ENCODE assay signal across 12 cellular contexts in genomic region chr1:52727956-52728656, GRCh38. TPM values are rescaled to one million over a fixed set of nuclear protein-coding genes. Genes with fewer than 3 reads are reported as not detected.
DNase-seq lines count a peak whose midpoint lies in the region; ATAC-seq, FAIRE-seq and TF ChIP-seq lines count a peak whose summit lies in the region.
"Had no signal": no experiment of that assay in that cellular context is flagged by ENCODE, and none has a peak within 500 bp of the region (broad histone marks: within the 10 kb centered on the region; RNA-seq: fewer than 3 reads in every experiment).

No MANE protein-coding gene starts in this region.

- H3K27ac Mint-ChIP-seq in CD4-positive, alpha-beta T cell, result peak overlapping the region; percentile 1
- peak overlapping the region in 2 of 3 donors; percentile 11 to 41 for H3K27ac Mint-ChIP-seq in IgD-negative memory B cell
- no peak overlapping the region for H3K27ac Mint-ChIP-seq in endodermal cell
- no peak overlapping the region for H3K27ac Mint-ChIP-seq in neural crest cell (ENCODE audit: unreplicated experiment)

- peaks cover 53% of the 10 kb centered on the region for H3K4me1 Mint-ChIP-seq in CD4-positive, alpha-beta T cell (ENCODE audit: low read depth)
- H3K4me1 Mint-ChIP-seq in IgD-negative memory B cell (peaks cover 8 to 33% (median 23%) of the 10 kb centered on the region in 3 donors), endodermal cell (peaks cover 5% of the 10 kb centered on the region), neural crest cell (peaks cover 38% of the 10 kb centered on the region)

- no peaks in the 10 kb centered on the region for H3K4me1 ChIP-seq in endodermal cell (ENCODE audit: control insufficient read depth, insufficient read depth, low read length)

- 90 to 91% methylated on average over 4 to 5 of the region's 6 CpGs for WGBS in endodermal cell (ENCODE audit: insufficient coverage in 1 of 2, insufficient read length in 1 of 2), 2 experiments

- H3K27me3 Mint-ChIP-seq in CD4-positive, alpha-beta T cell, result no peaks in the 10 kb centered on the region
- H3K27me3 Mint-ChIP-seq in IgD-negative memory B cell (peaks cover 5% of the 10 kb centered on the region), endodermal cell (ENCODE audit: insufficient read depth) (no peaks in the 10 kb centered on the region), neural crest cell (ENCODE audit: low read depth) (no peaks in the 10 kb centered on the region)

- no peak for TF ChIP-seq POLR2A in H54 (IDR thresholded peaks at IDR 0.05; ENCODE audit: low read depth, low read length)

- no peak for FAIRE-seq in H54 (lab: Jason Lieb, UNC)

- no peaks in the 10 kb centered on the region for H3K9me3 ChIP-seq in CD4-positive, alpha-beta T cell (ENCODE audit: control insufficient read depth, low read length)
- H3K9me3 ChIP-seq in endodermal cell (ENCODE audit: control insufficient read depth, low read length), result no peaks in the 10 kb centered on the region
- H3K9me3 ChIP-seq: sigmoid colon had no signal

- no peak for DNase-seq in CD4-positive, alpha-beta T cell
- no peak for DNase-seq in endodermal cell
- DNase-seq in neural crest cell (ENCODE audit: low read depth, low spot score), result no peak
- no peak for DNase-seq in GM13977 (ENCODE audit: low spot score)
- no peak for DNase-seq in H54 (ENCODE audit: insufficient read length, low spot score)
- no peak for DNase-seq in stimulated activated CD4-positive, alpha-beta T cell treated with anti-CD3 and anti-CD28 coated beads, Interleukin-12 subunit alpha, Interleukin-12 subunit beta, amount 100 ng/mL, for 4 hours
- DNase-seq in left colon, result no peak
- DNase-seq: DMS79 treated with DMSO at 0.1 percent for 48 hours, NCI-H2107, sigmoid colon had no signal

- H3K9ac ChIP-seq in endodermal cell (ENCODE audit: extremely low read depth, low read length, poor library complexity, severe bottlenecking), result no peak overlapping the region

- POLR2A ChIA-PET in CD4-positive, alpha-beta T cell (lab: Charles Lee), result interaction anchor here (2.1 to 4.4 kb wide), 2 partner anchors 25 kb away, joined by 8 to 36 read pairs; no protein-coding TSS in a partner anchor

- peaks cover 6% of the 10 kb centered on the region for H3K36me3 ChIP-seq in endodermal cell (ENCODE audit: control insufficient read depth, insufficient read depth, low read length)

- no peaks in the 10 kb centered on the region for H3K9me3 Mint-ChIP-seq in CD4-positive, alpha-beta T cell
- H3K9me3 Mint-ChIP-seq in IgD-negative memory B cell (no peaks in the 10 kb centered on the region), endodermal cell (no peaks in the 10 kb centered on the region), neural crest cell (no peaks in the 10 kb centered on the region)
- H3K9me3 Mint-ChIP-seq: dendritic cell treated with granulocyte-macrophage colony-stimulating factor and Interleukin-4, amounts not matched to agents 40 ng/mL and 50 ng/mL, for 4 days had no signal

- TF ChIP-seq CTCF in CD4-positive, alpha-beta T cell (IDR thresholded peaks at IDR 0.05), result no peak
- TF ChIP-seq CTCF in endodermal cell (conservative IDR thresholded peaks at IDR 0.05), result no peak
- no peak for TF ChIP-seq CTCF in neural crest cell (conservative IDR thresholded peaks at IDR 0.05)
- no peak for TF ChIP-seq CTCF in GM13977 (IDR thresholded peaks at IDR 0.05; ENCODE audit: extremely low read depth, insufficient read depth, missing control alignments)

- H3K27ac ChIP-seq in CD4-positive, alpha-beta T cell (ENCODE audit: low read depth, low read length), result no peak overlapping the region
- H3K27ac ChIP-seq in endodermal cell (ENCODE audit: low read depth, low read length), result no peak overlapping the region

- in situ Hi-C loops in GM13977 (cut with MboI; ENCODE audit: low pct_unique_long_range_greater_than_20kb, low sequenced_read_pairs, unreplicated experiment), result no loop called here

- H3K4me3 ChIP-seq in endodermal cell (ENCODE audit: low read length), result peak overlapping the region; percentile 95

- peak overlapping the region; percentile 94 for H3K4me3 Mint-ChIP-seq in CD4-positive, alpha-beta T cell
- H3K4me3 Mint-ChIP-seq in IgD-negative memory B cell, result peak overlapping the region in 3 of 4 donors; percentile 52 to 91 (median 73)
- peak overlapping the region; percentile 83 for H3K4me3 Mint-ChIP-seq in endodermal cell
- H3K4me3 Mint-ChIP-seq in neural crest cell, result peak overlapping the region; percentile 90

- peaks cover 16% of the 10 kb centered on the region for H3K36me3 Mint-ChIP-seq in CD4-positive, alpha-beta T cell (ENCODE audit: low read depth)
- H3K36me3 Mint-ChIP-seq in IgD-negative memory B cell (peaks cover 4% of the 10 kb centered on the region), endodermal cell (ENCODE audit: low read depth) (peaks cover 5% of the 10 kb centered on the region), neural crest cell (ENCODE audit: low read depth) (no peaks in the 10 kb centered on the region)

- intact Hi-C loops in CD4-positive, alpha-beta T cell (cut with DNase I, micrococcal nuclease), result loop anchor here in 1 of 2 experiments (2.0 to 10.0 kb wide), 4 partner anchors 287 to 851 kb away; partner anchors contain the start of genes BTF3L4, NRDC and TXNDC12
- intact Hi-C loops in left colon (cut with DNase I, micrococcal nuclease), result no loop called here

- CTCF ChIA-PET in CD4-positive, alpha-beta T cell (lab: Charles Lee), result interaction anchor here (0.7 to 1.9 kb wide), 3 partner anchors 12 to 42 kb away, joined by 3 to 6 read pairs (median 3); no protein-coding TSS in a partner anchor

- no peaks in the 10 kb centered on the region for H3K27me3 ChIP-seq in CD4-positive, alpha-beta T cell (ENCODE audit: control insufficient read depth, insufficient read depth, low read length)
- no peaks in the 10 kb centered on the region for H3K27me3 ChIP-seq in endodermal cell (ENCODE audit: control insufficient read depth, insufficient read depth, low read length, poor library complexity, severe bottlenecking)
- H3K27me3 ChIP-seq: sigmoid colon had no signal

- no peak for ATAC-seq in CD4-positive, alpha-beta T cell (ENCODE audit: poor library complexity)
- no peak for ATAC-seq in left colon

RNA-seq across cellular contexts. Expression of gene ZYG11B, which starts 1.9 kb away (rescaled TPM):
- 10 to 100 TPM; 14.1 to 16.1 TPM for total RNA-seq in CD4-positive, alpha-beta T cell
- 11.8 TPM for polyA plus RNA-seq in IgD-negative memory B cell
- total RNA-seq in endodermal cell (10 to 100 TPM; 24.8 to 30.2 TPM), neural crest cell (39.3 and 39.5 TPM in 2 replicates), left colon (10 to 100 TPM; 29.0 to 30.3 TPM)
- 17.1 TPM for polyA plus RNA-seq in endodermal cell (2013, experiment 1 of 2)
- polyA plus RNA-seq in endodermal cell (2013, experiment 2 of 2), result 18.3 TPM

RNA-seq across cellular contexts. Expression of gene COA7, which starts 30.0 kb away (rescaled TPM):
- total RNA-seq in CD4-positive, alpha-beta T cell, result 1 to 10 TPM in 1 of 2 experiments, under 1 TPM in 1; 0.99 to 1.1 TPM
- polyA plus RNA-seq in IgD-negative memory B cell, result 7.2 TPM
- total RNA-seq in endodermal cell (10 to 100 TPM; 23.5 to 29.9 TPM), neural crest cell (35.0 and 38.9 TPM in 2 replicates), left colon (10 to 100 TPM; 21.3 to 28.1 TPM)
- 14.3 TPM for polyA plus RNA-seq in endodermal cell (2013, experiment 1 of 2)
- 12.6 TPM for polyA plus RNA-seq in endodermal cell (2013, experiment 2 of 2)

Comparison
In these comparisons a context has a peak if more than half of its experiments do, and no peak if none do; other contexts are left out.
1. H3K27ac Mint-ChIP-seq: peak in CD4-positive, alpha-beta T cell (single experiment) and IgD-negative memory B cell (2 of 3); none in endodermal cell (single experiment) and neural crest cell (single experiment).
2. RNA of gene COA7, which starts 30.0 kb away (total RNA-seq): 35.0 to 38.9 TPM in neural crest cell, 23.5 to 29.9 TPM in endodermal cell and 21.3 to 28.1 TPM in left colon; 0.99 to 1.1 TPM in CD4-positive, alpha-beta T cell; every median in the first group is over 10 times any median in the second.
3. Peak in every context shown above with its lines, with median percentiles within 50 percentile points of each other: H3K4me3 Mint-ChIP-seq.